Comparison of ENCODE assay signal across 8 cellular contexts in genomic region chr2:98487806-98488189, GRCh38. TPM values are rescaled to one million over a fixed set of nuclear protein-coding genes. Genes with fewer than 3 reads are reported as not detected.
DNase-seq lines count a peak whose midpoint lies in the region; ATAC-seq and TF ChIP-seq lines count a peak whose summit lies in the region.

No MANE protein-coding gene starts in this region.

- H3K27ac ChIP-seq in HL-60 (replicated peaks) (no peak overlapping the region), trophoblast cell (ENCODE audit: low read depth, low read length) (no peak overlapping the region)

- peak; percentile 53 for ATAC-seq in GM21526 (IDR thresholded peaks at IDR 0.05; ENCODE audit: low FRiP score, unreplicated experiment)
- ATAC-seq in T-cell (replicated peaks in 1 of 4), result peak; percentile 71 to 80 (median 75)
- ATAC-seq in effector memory CD8-positive, alpha-beta T cell (replicated peaks), result peak; percentile 77

- H2BK5ac ChIP-seq in trophoblast cell (ENCODE audit: low read depth, low read length, poor library complexity), result no peak overlapping the region

- no peak overlapping the region for H3K9ac ChIP-seq in trophoblast cell (ENCODE audit: low read length)

- no peak overlapping the region for H3K4me2 ChIP-seq in trophoblast cell (ENCODE audit: low read length)

- peak; percentile 53 for TF ChIP-seq CTCF in HL-60 (IDR thresholded peaks at IDR 0.05; ENCODE audit: insufficient read depth, low read length)

- H2AFZ ChIP-seq in trophoblast cell (ENCODE audit: insufficient read depth, low read length, poor library complexity), result no peak overlapping the region

- H4K8ac ChIP-seq in trophoblast cell (ENCODE audit: low read depth, low read length), result no peak overlapping the region

- peaks cover 42% of the 10 kb centered on the region for H3K36me3 Mint-ChIP-seq in T-helper 2 cell treated with Interferon-gamma antibody and Interleukin-4, amounts not matched to agents 5 μg/mL and 100 μg/mL, for 36 hours (ENCODE audit: low read depth)
- H3K36me3 Mint-ChIP-seq in T-cell, result peaks cover 10% of the 10 kb centered on the region
- H3K36me3 Mint-ChIP-seq in effector memory CD8-positive, alpha-beta T cell (ENCODE audit: insufficient read depth), result peaks cover 17% of the 10 kb centered on the region

- peaks cover 2% of the 10 kb centered on the region for H3K9me3 ChIP-seq in trophoblast cell (ENCODE audit: insufficient read depth, low read depth, low read length)

- H4K12ac ChIP-seq in trophoblast cell (ENCODE audit: low read depth, low read length), result no peak overlapping the region

- H3K4me1 ChIP-seq in trophoblast cell (ENCODE audit: control insufficient read depth in 1 of 2, insufficient read depth in 2 of 2, low read length in 2 of 2), result peaks cover 5 to 9% of the 10 kb centered on the region in 2 experiments

- no peak overlapping the region for H3K4me3 ChIP-seq in HL-60 (replicated peaks; ENCODE audit: insufficient read depth, low read length)
- H3K4me3 ChIP-seq in trophoblast cell (ENCODE audit: low read depth, low read length), result no peak overlapping the region

- H3K27me3 Mint-ChIP-seq in T-helper 2 cell treated with Interferon-gamma antibody and Interleukin-4, amounts not matched to agents 5 μg/mL and 100 μg/mL, for 36 hours (ENCODE audit: low read depth), result no peaks in the 10 kb centered on the region
- no peaks in the 10 kb centered on the region for H3K27me3 Mint-ChIP-seq in T-cell
- H3K27me3 Mint-ChIP-seq in effector memory CD8-positive, alpha-beta T cell, result no peaks in the 10 kb centered on the region

- H3K14ac ChIP-seq in trophoblast cell (ENCODE audit: low read length), result no peak overlapping the region

- H3K79me2 ChIP-seq in trophoblast cell (ENCODE audit: control insufficient read depth, insufficient read depth, low read length, poor library complexity), result no peaks in the 10 kb centered on the region

- CTCF ChIA-PET in T-cell (lab: Charles Lee), result interaction anchor here (0.6 to 2.8 kb wide), 16 partner anchors 10 to 345 kb away, joined by 3 to 28 read pairs (median 5); no protein-coding TSS in a partner anchor

- no peak overlapping the region for H2AK5ac ChIP-seq in trophoblast cell (ENCODE audit: low read length)

- H3K4me3 Mint-ChIP-seq in T-helper 2 cell treated with Interferon-gamma antibody and Interleukin-4, amounts not matched to agents 5 μg/mL and 100 μg/mL, for 36 hours, result no peak overlapping the region
- H3K4me3 Mint-ChIP-seq in T-cell, result peak overlapping the region in 1 of 3 donors; percentile 60
- H3K4me3 Mint-ChIP-seq in effector memory CD8-positive, alpha-beta T cell, result peak overlapping the region; percentile 45 to 53

- no CpG with 5 or more reads among the region's 3 CpGs for WGBS in trophoblast cell (ENCODE audit: extremely low coverage, insufficient coverage, insufficient read length)

- peaks cover 70% of the 10 kb centered on the region for H3K4me1 Mint-ChIP-seq in T-helper 2 cell treated with Interferon-gamma antibody and Interleukin-4, amounts not matched to agents 5 μg/mL and 100 μg/mL, for 36 hours (ENCODE audit: low read depth)
- H3K4me1 Mint-ChIP-seq in T-cell, result peaks cover 94 to 98% (median 98%) of the 10 kb centered on the region in 3 donors
- H3K4me1 Mint-ChIP-seq in effector memory CD8-positive, alpha-beta T cell (ENCODE audit: low read depth in 2 of 2), result peaks cover 75 to 88% of the 10 kb centered on the region in 2 donors

- H3K36me3 ChIP-seq in trophoblast cell (ENCODE audit: control insufficient read depth in 1 of 2, insufficient read depth in 2 of 2, low read length in 2 of 2), result no peaks in the 10 kb centered on the region

- DNase-seq in T-helper 2 cell, result peak in 4 of 5 experiments; percentile 30 to 64 (median 36)
- no peak for DNase-seq in T-helper 2 cell treated with Interferon-gamma antibody and Interleukin-4, amounts not matched to agents 5 μg/mL and 100 μg/mL, for 36 hours (ENCODE audit: low spot score)
- DNase-seq in HL-60 (ENCODE audit: low read depth in 1 of 2, low spot score in 1 of 2), result peak; percentile 57 to 67
- peak in 29 of 34 experiments; percentile 20 to 69 (median 55) for DNase-seq in T-cell
- peak; percentile 42 to 55 (median 45) for DNase-seq in effector memory CD8-positive, alpha-beta T cell
- peak; percentile 42 to 72 for DNase-seq in trophoblast cell
- DNase-seq in cerebellum (ENCODE audit: low spot score), result no peak

- POLR2A ChIA-PET in T-cell (lab: Charles Lee), result no interaction called here

- no peak overlapping the region for H3K18ac ChIP-seq in trophoblast cell (ENCODE audit: low read length)

- no peaks in the 10 kb centered on the region for H3K9me3 Mint-ChIP-seq in T-helper 2 cell treated with Interferon-gamma antibody and Interleukin-4, amounts not matched to agents 5 μg/mL and 100 μg/mL, for 36 hours
- no peaks in the 10 kb centered on the region for H3K9me3 Mint-ChIP-seq in T-cell
- H3K9me3 Mint-ChIP-seq in effector memory CD8-positive, alpha-beta T cell, result no peaks in the 10 kb centered on the region

- H4K91ac ChIP-seq in trophoblast cell (ENCODE audit: low read depth, low read length), result no peak overlapping the region

- no peak overlapping the region for H3K23ac ChIP-seq in trophoblast cell (ENCODE audit: low read length)

- H3K27me3 ChIP-seq in HL-60 (ENCODE audit: insufficient read depth, poor library complexity, severe bottlenecking) (no peaks in the 10 kb centered on the region), trophoblast cell (ENCODE audit: insufficient read depth, low read length) (no peaks in the 10 kb centered on the region)

- no peak overlapping the region for H3K4ac ChIP-seq in trophoblast cell (ENCODE audit: low read depth, low read length)

- H2BK12ac ChIP-seq in trophoblast cell (ENCODE audit: low read length), result no peak overlapping the region

- H3K79me1 ChIP-seq in trophoblast cell (ENCODE audit: low read length), result no peaks in the 10 kb centered on the region

- H2BK120ac ChIP-seq in trophoblast cell (ENCODE audit: insufficient read depth, low read length, poor library complexity), result no peak overlapping the region

- no peak overlapping the region for H3K27ac Mint-ChIP-seq in T-helper 2 cell treated with Interferon-gamma antibody and Interleukin-4, amounts not matched to agents 5 μg/mL and 100 μg/mL, for 36 hours
- peak overlapping the region; percentile 29 to 67 for H3K27ac Mint-ChIP-seq in T-cell
- peak overlapping the region; percentile 89 to 93 for H3K27ac Mint-ChIP-seq in effector memory CD8-positive, alpha-beta T cell

RNA-seq across cellular contexts. Expression of gene INPP4A, which starts 43.1 kb away (rescaled TPM):
- total RNA-seq in T-cell (100 to 1,000 TPM; 126 to 153 (median 136) TPM), cerebellum (81.7 TPM)
- 16.3 TPM in 2 replicates for polyA plus RNA-seq in trophoblast cell (2013)

Comparison
In these comparisons a context has a peak if more than half of its experiments do, and no peak if none do; other contexts are left out.
1. DNase-seq: peak in T-helper 2 cell (4 of 5), HL-60 (2 of 2), T-cell (29 of 34), effector memory CD8-positive, alpha-beta T cell (3 of 3) and trophoblast cell (2 of 2); none in T-helper 2 cell treated with Interferon-gamma antibody and Interleukin-4, amounts not matched to agents 5 μg/mL and 100 μg/mL, for 36 hours (single experiment) and cerebellum (single experiment).
2. Peak in every context shown above with its lines, with median percentiles within 50 percentile points of each other: ATAC-seq.